In the genomic region with DNA sequence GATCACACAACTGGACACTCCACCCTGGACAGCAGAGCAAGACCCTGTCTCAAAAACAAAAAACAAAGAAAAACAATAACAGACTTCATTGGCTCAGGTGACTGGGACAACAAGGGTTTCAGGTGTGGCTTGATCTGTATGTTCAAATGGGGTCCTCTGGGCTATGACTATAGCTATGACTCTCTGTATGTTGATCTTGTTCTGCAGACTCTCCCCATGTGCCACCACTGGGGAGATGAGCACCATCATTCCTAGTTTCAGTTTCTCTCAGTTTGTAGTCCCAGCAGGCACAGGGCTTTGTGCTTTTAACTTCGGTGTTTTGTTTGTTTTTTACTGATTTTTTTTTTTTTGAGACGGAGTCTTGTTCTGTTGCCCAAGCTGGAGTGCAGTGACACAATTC, we compare ENCODE assay signal across 23 cellular contexts. TPM values are rescaled to one million over a fixed set of nuclear protein-coding genes. Genes with fewer than 3 reads are reported as not detected.
DNase-seq lines count a peak whose midpoint lies in the region; ATAC-seq, FAIRE-seq and TF ChIP-seq lines count a peak whose summit lies in the region.
"Had no signal": no experiment of that assay in that cellular context is flagged by ENCODE, and none has a peak within 500 bp of the region (broad histone marks: within the 10 kb centered on the region; RNA-seq: fewer than 3 reads in every experiment).

No MANE protein-coding gene starts in this region.

- peak overlapping the region; percentile 29 to 65 for H3K27ac Mint-ChIP-seq in activated naive CD4-positive, alpha-beta T cell treated with anti-CD3 and anti-CD28 coated beads, Interleukin-2, amount 50 U/mL, for 72 hours
- H3K27ac Mint-ChIP-seq in activated naive CD4-positive, alpha-beta T cell treated with anti-CD3 and anti-CD28 coated beads, Interleukin-2, amount 10 ng/mL, durations not matched to agents 7 days and 5 days: no peak overlapping the region
- peak overlapping the region; percentile 47 for H3K27ac Mint-ChIP-seq in astrocyte (ENCODE audit: unreplicated experiment)
- H3K27ac Mint-ChIP-seq: CD8-positive, alpha-beta memory T cell; GM23338; HFFc6 had no signal

- H3K9me3 Mint-ChIP-seq in activated naive CD4-positive, alpha-beta T cell treated with anti-CD3 and anti-CD28 coated beads, Interleukin-2, amount 50 U/mL, for 72 hours: no peaks in the 10 kb centered on the region
- no peaks in the 10 kb centered on the region for H3K9me3 Mint-ChIP-seq in activated naive CD4-positive, alpha-beta T cell treated with anti-CD3 and anti-CD28 coated beads, Interleukin-2, amount 10 ng/mL, durations not matched to agents 7 days and 5 days
- no peaks in the 10 kb centered on the region for H3K9me3 Mint-ChIP-seq in astrocyte (ENCODE audit: unreplicated experiment)
- H3K9me3 Mint-ChIP-seq: CD4-positive, CD25-positive, alpha-beta regulatory T cell; CD8-positive, alpha-beta memory T cell; GM23338; HFFc6 had no signal

- no peaks in the 10 kb centered on the region for H3K27me3 ChIP-seq in astrocyte (ENCODE audit: insufficient read depth, low read length)
- H3K27me3 ChIP-seq in right lobe of liver: no peaks in the 10 kb centered on the region
- H3K27me3 ChIP-seq: BE2C had no signal

- no peaks in the 10 kb centered on the region for H3K9me3 ChIP-seq in astrocyte (ENCODE audit: insufficient read depth, low read depth, low read length)
- H3K9me3 ChIP-seq in right lobe of liver: no peaks in the 10 kb centered on the region
- H3K9me3 ChIP-seq: BE2C had no signal

- peaks cover 7% of the 10 kb centered on the region for H4K20me1 ChIP-seq in astrocyte (ENCODE audit: insufficient read depth, low read length)

- CTCF ChIA-PET in activated naive CD4-positive, alpha-beta T cell treated with anti-CD3 and anti-CD28 coated beads, Interleukin-2, amount 10 ng/mL, durations not matched to agents 7 days and 5 days (lab: Charles Lee): interaction anchor here (1.7 kb wide), 1 partner anchor 50 kb away, joined by 3 read pairs; no protein-coding TSS in a partner anchor

- H3K4me2 ChIP-seq in astrocyte (ENCODE audit: low read length): no peak overlapping the region
- H3K4me2 ChIP-seq: GM23338 had no signal

- WGBS in right lobe of liver (ENCODE audit: insufficient coverage, low coverage, low lambda C conversion rate, missing lambda C conversion rate): 18% methylated on average over 2 of the region's 2 CpGs

- TF ChIP-seq POLR2A in right lobe of liver (IDR thresholded peaks at IDR 0.05): no peak

- H3K9ac ChIP-seq in astrocyte (ENCODE audit: low read length): no peak overlapping the region

- ATAC-seq in activated naive CD4-positive, alpha-beta T cell treated with anti-CD3 and anti-CD28 coated beads, Interleukin-2, amount 50 U/mL, for 72 hours: peak; percentile 40 to 50
- ATAC-seq in right lobe of liver: peak; percentile 40 to 55 (median 47)
- ATAC-seq: GM12878, GM23338 had no signal

- no peaks in the 10 kb centered on the region for H3K27me3 Mint-ChIP-seq in activated naive CD4-positive, alpha-beta T cell treated with anti-CD3 and anti-CD28 coated beads, Interleukin-2, amount 10 ng/mL, durations not matched to agents 7 days and 5 days
- H3K27me3 Mint-ChIP-seq in astrocyte (ENCODE audit: low read depth, unreplicated experiment): no peaks in the 10 kb centered on the region
- H3K27me3 Mint-ChIP-seq: CD4-positive, CD25-positive, alpha-beta regulatory T cell had no signal

- H3K4me3 ChIP-seq in astrocyte (ENCODE audit: insufficient read depth, low read depth, low read length) (no peak overlapping the region), right lobe of liver (no peak overlapping the region)
- H3K4me3 ChIP-seq: GM12878, GM23338 had no signal

- TF ChIP-seq CTCF in astrocyte (IDR thresholded peaks at IDR 0.05; ENCODE audit: insufficient read depth, low read depth, low read length): no peak
- TF ChIP-seq CTCF in right lobe of liver (IDR thresholded peaks at IDR 0.05): no peak

- no peak overlapping the region for H2AFZ ChIP-seq in astrocyte (ENCODE audit: low read depth, low read length)
- H2AFZ ChIP-seq: GM23338 had no signal

- H3K4me1 Mint-ChIP-seq in activated naive CD4-positive, alpha-beta T cell treated with anti-CD3 and anti-CD28 coated beads, Interleukin-2, amount 10 ng/mL, durations not matched to agents 7 days and 5 days: peaks cover 10% of the 10 kb centered on the region
- peaks cover 15% of the 10 kb centered on the region for H3K4me1 Mint-ChIP-seq in astrocyte (ENCODE audit: low read depth, unreplicated experiment)
- H3K4me1 Mint-ChIP-seq: GM23338 had no signal

- intact Hi-C loops in right lobe of liver (cut with DNase I): no loop called here

- H3K27ac ChIP-seq in astrocyte (ENCODE audit: low read depth, low read length): no peak overlapping the region
- H3K27ac ChIP-seq in right lobe of liver: no peak overlapping the region
- H3K27ac ChIP-seq: HL-60 had no signal

- peaks cover 14% of the 10 kb centered on the region for H3K4me1 ChIP-seq in astrocyte (ENCODE audit: insufficient read depth, low read length)
- H3K4me1 ChIP-seq in right lobe of liver: no peaks in the 10 kb centered on the region

- H3K4me3 Mint-ChIP-seq in activated naive CD4-positive, alpha-beta T cell treated with anti-CD3 and anti-CD28 coated beads, Interleukin-2, amount 10 ng/mL, durations not matched to agents 7 days and 5 days: no peak overlapping the region
- H3K4me3 Mint-ChIP-seq in astrocyte (ENCODE audit: unreplicated experiment): no peak overlapping the region
- H3K4me3 Mint-ChIP-seq: CD4-positive, CD25-positive, alpha-beta regulatory T cell; CD8-positive, alpha-beta memory T cell; GM23338; HFFc6 had no signal

- FAIRE-seq in astrocyte (lab: Jason Lieb, UNC) (no peak), frontal cortex (lab: Jason Lieb, UNC) (no peak)
- FAIRE-seq: GM12878, H54 had no signal

- no peak for DNase-seq in activated naive CD4-positive, alpha-beta T cell treated with anti-CD3 and anti-CD28 coated beads, Interleukin-2, amount 50 U/mL, for 72 hours (ENCODE audit: low spot score in 2 of 2)
- DNase-seq in activated naive CD4-positive, alpha-beta T cell treated with anti-CD3 and anti-CD28 coated beads, Interleukin-2, amount 10 ng/mL, durations not matched to agents 7 days and 5 days: no peak
- DNase-seq in astrocyte (ENCODE audit: low read depth): no peak
- no peak for DNase-seq in right lobe of liver
- DNase-seq in AG20443 (ENCODE audit: low spot score): no peak
- no peak for DNase-seq in frontal cortex (ENCODE audit: low spot score in 2 of 2)
- DNase-seq in NCI-H2196 (lab: John Stamatoyannopoulos, UW; ENCODE audit: unreplicated experiment): no peak
- DNase-seq: BE2C; C1 segment of cervical spinal cord; CD4-positive, CD25-positive, alpha-beta regulatory T cell; CD8-positive, alpha-beta memory T cell; COR-L47; DMS 273 treated with DMSO at 0.1 percent for 48 hours; DMS53; DND-41; EL; HCEC 1CT; HFFc6; IMR-90 had no signal

- no peaks in the 10 kb centered on the region for H3K36me3 Mint-ChIP-seq in activated naive CD4-positive, alpha-beta T cell treated with anti-CD3 and anti-CD28 coated beads, Interleukin-2, amount 50 U/mL, for 72 hours
- no peaks in the 10 kb centered on the region for H3K36me3 Mint-ChIP-seq in activated naive CD4-positive, alpha-beta T cell treated with anti-CD3 and anti-CD28 coated beads, Interleukin-2, amount 10 ng/mL, durations not matched to agents 7 days and 5 days
- peaks cover 19% of the 10 kb centered on the region for H3K36me3 Mint-ChIP-seq in astrocyte (ENCODE audit: low read depth, unreplicated experiment)

- H3K36me3 ChIP-seq in astrocyte (ENCODE audit: insufficient read depth, low read length) (no peaks in the 10 kb centered on the region), right lobe of liver (no peaks in the 10 kb centered on the region)
- H3K36me3 ChIP-seq: BE2C had no signal

- H3K79me2 ChIP-seq in astrocyte (ENCODE audit: insufficient read depth, low read length): peaks cover 6% of the 10 kb centered on the region

RNA-seq across cellular contexts. Expression of a gene that starts 53.8 kb away (rescaled TPM):
- 1 to 10 TPM; 9.1 to 9.9 TPM for total RNA-seq in activated naive CD4-positive, alpha-beta T cell treated with anti-CD3 and anti-CD28 coated beads, Interleukin-2, amount 50 U/mL, for 72 hours
- 25.8 and 26.2 TPM in 2 replicates for total RNA-seq in astrocyte
- 1 to 10 TPM; 4.2 to 6.2 (median 5.1) TPM for total RNA-seq in right lobe of liver
- total RNA-seq in frontal cortex: 2.9 TPM

RNA-seq across cellular contexts. Expression of a gene that starts 55.1 kb away (rescaled TPM):
- 10 to 100 TPM; 48.9 to 97.4 TPM for total RNA-seq in activated naive CD4-positive, alpha-beta T cell treated with anti-CD3 and anti-CD28 coated beads, Interleukin-2, amount 50 U/mL, for 72 hours
- total RNA-seq in astrocyte (145 and 155 TPM in 2 replicates), right lobe of liver (10 to 100 TPM; 25.6 to 47.9 (median 31.3) TPM), frontal cortex (238 TPM)
